Comparison of ENCODE assay signal across 14 cellular contexts in the genomic region with DNA sequence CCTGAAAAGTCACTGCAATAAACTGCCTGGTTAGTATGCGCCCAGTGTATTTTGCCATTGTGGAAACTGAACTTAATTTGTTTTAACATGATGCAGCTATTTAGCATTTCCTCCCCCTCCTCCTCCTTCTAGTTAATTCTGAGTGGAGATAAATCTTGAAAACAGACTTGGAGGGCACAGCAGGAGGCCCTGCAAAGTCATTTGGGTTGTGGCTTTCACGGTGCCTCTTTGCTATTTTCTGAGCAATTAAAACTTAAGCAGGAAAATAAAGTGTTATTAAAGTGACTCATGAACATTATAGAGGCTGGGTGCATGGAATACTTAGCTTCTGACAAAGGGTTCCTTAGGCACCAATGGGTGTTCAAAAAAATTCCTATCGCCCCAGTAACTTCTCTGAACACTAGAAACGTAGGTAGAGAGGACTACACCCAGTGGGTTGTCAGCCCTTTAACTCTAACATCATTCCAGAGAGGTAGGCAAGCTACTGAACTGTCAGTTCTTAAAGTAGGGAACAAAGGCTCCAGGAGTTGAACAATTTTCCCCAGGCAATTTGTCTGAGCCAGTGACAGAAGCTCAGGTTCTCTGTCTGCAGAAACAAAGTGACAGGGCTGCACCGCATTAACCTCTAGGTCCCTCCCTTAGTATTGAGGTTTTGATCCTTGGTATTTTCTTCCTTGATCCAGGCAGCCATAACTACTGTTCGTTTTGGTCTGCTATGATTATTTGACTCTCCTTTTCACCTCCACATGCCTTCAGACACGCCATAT.
DNase-seq lines count a peak whose midpoint lies in the region; ATAC-seq lines count a peak whose summit lies in the region.
"Had no signal": no experiment of that assay in that cellular context is flagged by ENCODE, and none has a peak within 500 bp of the region (broad histone marks: within the 10 kb centered on the region; RNA-seq: fewer than 3 reads in every experiment).

No MANE protein-coding gene starts in this region.

- H3K4me1 ChIP-seq in adipocyte (ENCODE audit: control insufficient read depth, insufficient read depth, low read length) = peaks cover 14% of the 10 kb centered on the region
- H3K4me1 ChIP-seq: prostate gland, upper lobe of right lung had no signal

- H3K27me3 ChIP-seq in adipocyte (replicated peaks; ENCODE audit: control insufficient read depth, insufficient read depth, low read length) = no peaks in the 10 kb centered on the region
- H3K27me3 ChIP-seq: upper lobe of right lung had no signal

- no peak overlapping the region for H3K9ac ChIP-seq in adipocyte (ENCODE audit: low read length)

- H3K4me3 ChIP-seq in adipocyte (ENCODE audit: low read length) = no peak overlapping the region
- H3K4me3 ChIP-seq: prostate gland, upper lobe of right lung had no signal

- DNase-seq in AG08395 (ENCODE audit: low spot score) (peak; percentile 53), HS-27A (ENCODE audit: low read depth) (peak; percentile 71), adipocyte (ENCODE audit: low read depth) (peak; percentile 16), kidney tubule cell (ENCODE audit: low spot score) (peak; percentile 76), HuH-7.5 (ENCODE audit: low spot score) (no peak), NCI-H82 (lab: John Stamatoyannopoulos, UW) (no peak)
- DNase-seq: activated naive CD4-positive, alpha-beta T cell treated with anti-CD3 and anti-CD28 coated beads, Interleukin-2, amount 10 ng/mL, durations not matched to agents 7 days and 5 days; DND-41; NCI-H510A; SIG-M5; upper lobe of right lung had no signal

- no peaks in the 10 kb centered on the region for H3K36me3 ChIP-seq in adipocyte (ENCODE audit: control insufficient read depth, insufficient read depth, low read length, severe bottlenecking)
- H3K36me3 ChIP-seq: prostate gland, upper lobe of right lung had no signal

- H3K9me3 ChIP-seq in adipocyte (ENCODE audit: control insufficient read depth, low read length) = no peaks in the 10 kb centered on the region
- H3K9me3 ChIP-seq: prostate gland, upper lobe of right lung had no signal

- ATAC-seq in GM21360 (IDR thresholded peaks at IDR 0.05; ENCODE audit: unreplicated experiment) = no peak
- ATAC-seq in HG02884 (IDR thresholded peaks at IDR 0.05; ENCODE audit: unreplicated experiment) = no peak
- ATAC-seq: upper lobe of right lung had no signal

Comparison
In these comparisons a context has a peak if more than half of its experiments do, and no peak if none do; other contexts are left out.
1. DNase-seq: peak in AG08395 (single experiment), HS-27A (single experiment), adipocyte (single experiment) and kidney tubule cell (single experiment); none in HuH-7.5 (single experiment) and NCI-H82 (single experiment).